ENCODE assay signal across 8 cellular contexts in genomic region chr6:108781419-108782110, GRCh38.
DNase-seq lines count a peak whose midpoint lies in the region; ATAC-seq, FAIRE-seq and TF ChIP-seq lines count a peak whose summit lies in the region.

No MANE protein-coding gene starts in this region.

- H3K4me3 Mint-ChIP-seq in activated naive CD8-positive, alpha-beta T cell treated with anti-CD3 and anti-CD28 coated beads, Interleukin-2, amount 50 U/mL, for 24 hours: peak overlapping the region; percentile 76

- no peaks in the 10 kb centered on the region for H3K36me3 Mint-ChIP-seq in activated naive CD8-positive, alpha-beta T cell treated with anti-CD3 and anti-CD28 coated beads, Interleukin-2, amount 50 U/mL, for 24 hours (ENCODE audit: low read depth)

- peaks cover 10% of the 10 kb centered on the region for H3K27me3 Mint-ChIP-seq in activated naive CD8-positive, alpha-beta T cell treated with anti-CD3 and anti-CD28 coated beads, Interleukin-2, amount 50 U/mL, for 24 hours

- H2AFZ ChIP-seq in keratinocyte (ENCODE audit: control insufficient read depth, low read length): peak overlapping the region; percentile 12

- no peaks in the 10 kb centered on the region for H3K9me1 ChIP-seq in keratinocyte (ENCODE audit: control insufficient read depth, extremely low read depth, insufficient read depth, low read length)

- H3K4me1 Mint-ChIP-seq in activated naive CD8-positive, alpha-beta T cell treated with anti-CD3 and anti-CD28 coated beads, Interleukin-2, amount 50 U/mL, for 24 hours: peaks cover 11% of the 10 kb centered on the region

- no peaks in the 10 kb centered on the region for H4K20me1 ChIP-seq in keratinocyte (ENCODE audit: control insufficient read depth, extremely low read depth, insufficient read depth, low read length)

- H3K4me2 ChIP-seq in keratinocyte (ENCODE audit: control insufficient read depth, extremely low read depth, insufficient read depth, low read depth, low read length): peak overlapping the region; percentile 95

- H3K36me3 ChIP-seq in keratinocyte (ENCODE audit: control insufficient read depth in 2 of 2, extremely low read depth in 1 of 2, insufficient read depth in 2 of 2, low read length in 2 of 2): no peaks in the 10 kb centered on the region

- dilution Hi-C loops in keratinocyte (cut with MboI; ENCODE audit: extremely low pct_ligation_motif_present, low sequenced_read_pairs): no loop called here

- H3K27ac ChIP-seq in keratinocyte (ENCODE audit: control insufficient read depth, insufficient read depth, low read length): peak overlapping the region; percentile 49

- TF ChIP-seq CTCF in keratinocyte (optimal IDR thresholded peaks at IDR 0.05 in 1 of 3, IDR thresholded peaks at IDR 0.05 in 1 of 3, conservative IDR thresholded peaks at IDR 0.05 in 1 of 3; ENCODE audit: extremely low read depth in 1 of 3, insufficient read depth in 2 of 3, low read length in 3 of 3): no peak

- H3K9me3 ChIP-seq in keratinocyte (ENCODE audit: control insufficient read depth, low read depth, low read length): no peaks in the 10 kb centered on the region

- H3K4me3 ChIP-seq in keratinocyte (ENCODE audit: control insufficient read depth in 2 of 3, extremely low read depth in 1 of 3, insufficient read depth in 2 of 3, low read depth in 1 of 3, low read length in 3 of 3): peak overlapping the region in 2 of 3 experiments; percentile 72 to 85

- H3K9me3 Mint-ChIP-seq in activated naive CD8-positive, alpha-beta T cell treated with anti-CD3 and anti-CD28 coated beads, Interleukin-2, amount 50 U/mL, for 24 hours: no peaks in the 10 kb centered on the region

- no peak for FAIRE-seq in keratinocyte (lab: Jason Lieb, UNC)

- H3K79me2 ChIP-seq in keratinocyte (ENCODE audit: control insufficient read depth, insufficient read depth, low read length): no peaks in the 10 kb centered on the region

- H3K27ac Mint-ChIP-seq in activated naive CD8-positive, alpha-beta T cell treated with anti-CD3 and anti-CD28 coated beads, Interleukin-2, amount 50 U/mL, for 24 hours: no peak overlapping the region

- peak overlapping the region; percentile 72 for H3K9ac ChIP-seq in keratinocyte (ENCODE audit: control insufficient read depth, extremely low read depth, insufficient read depth, low read length)

- H3K27me3 ChIP-seq in keratinocyte (ENCODE audit: control insufficient read depth, extremely low read depth, insufficient read depth, low read length): no peaks in the 10 kb centered on the region

- DNase-seq in LHCN-M2 (ENCODE audit: low read depth) (peak; percentile 12), keratinocyte (ENCODE audit: low read depth, low spot score) (no peak), NCI-H2196 treated with DMSO at 0.1 percent for 48 hours (lab: John Stamatoyannopoulos, UW; ENCODE audit: unreplicated experiment) (no peak), NCI-H510A treated with DMSO at 0.1 percent for 48 hours (lab: John Stamatoyannopoulos, UW) (no peak)
- no peak for DNase-seq in activated naive CD8-positive, alpha-beta T cell treated with anti-CD3 and anti-CD28 coated beads, Interleukin-2, amount 50 U/mL, for 24 hours
- DNase-seq in stimulated activated naive CD4-positive, alpha-beta T cell treated with Interleukin-2 at 50 U/mL for 16 hours (lab: John Stamatoyannopoulos, UW): peak; percentile 1

- ATAC-seq in activated naive CD8-positive, alpha-beta T cell treated with anti-CD3 and anti-CD28 coated beads, Interleukin-2, amount 50 U/mL, for 24 hours: no peak
- ATAC-seq in GM19397 (IDR thresholded peaks at IDR 0.05; ENCODE audit: unreplicated experiment): no peak
- no peak for ATAC-seq in HG03135 (IDR thresholded peaks at IDR 0.05; ENCODE audit: unreplicated experiment)

- H3K4me1 ChIP-seq in keratinocyte (ENCODE audit: control insufficient read depth, extremely low read depth, insufficient read depth, low read length): peaks cover 21% of the 10 kb centered on the region

Comparison
In these comparisons a context has a peak if more than half of its experiments do, and no peak if none do; other contexts are left out.
1. DNase-seq: peak in LHCN-M2 (single experiment) and stimulated activated naive CD4-positive, alpha-beta T cell treated with Interleukin-2 at 50 U/mL for 16 hours (single experiment); none in activated naive CD8-positive, alpha-beta T cell treated with anti-CD3 and anti-CD28 coated beads, Interleukin-2, amount 50 U/mL, for 24 hours (single experiment), keratinocyte (single experiment), NCI-H2196 treated with DMSO at 0.1 percent for 48 hours (single experiment) and NCI-H510A treated with DMSO at 0.1 percent for 48 hours (single experiment).